ENCODE assay signal across 21 cellular contexts in genomic region chr7:125412890-125413665, GRCh38.
DNase-seq lines count a peak whose midpoint lies in the region; ATAC-seq, FAIRE-seq and TF ChIP-seq lines count a peak whose summit lies in the region.
"Had no signal": no experiment of that assay in that cellular context is flagged by ENCODE, and none has a peak within 500 bp of the region (broad histone marks: within the 10 kb centered on the region; RNA-seq: fewer than 3 reads in every experiment).

No MANE protein-coding gene starts in this region.

- dilution Hi-C loops in endothelial cell of umbilical vein (cut with MboI; ENCODE audit: extremely low pct_ligation_motif_present, low sequenced_read_pairs), result no loop called here

- no peaks in the 10 kb centered on the region for H3K9me3 ChIP-seq in endothelial cell of umbilical vein (replicated peaks; ENCODE audit: control insufficient read depth, insufficient read depth, low read length)
- no peaks in the 10 kb centered on the region for H3K9me3 ChIP-seq in esophagus squamous epithelium
- H3K9me3 ChIP-seq: BLaER1, MG63, Peyer's patch had no signal

- TF ChIP-seq CTCF in endothelial cell of umbilical vein (IDR thresholded peaks at IDR 0.05; ENCODE audit: extremely low read depth in 1 of 2, insufficient read depth in 1 of 2, low read depth in 1 of 2, low read length in 2 of 2) (no peak), esophagus squamous epithelium (IDR thresholded peaks at IDR 0.05) (no peak)

- ATAC-seq in GM18519 (IDR thresholded peaks at IDR 0.05; ENCODE audit: low FRiP score, unreplicated experiment), result peak; percentile 78
- ATAC-seq in GM21576 (IDR thresholded peaks at IDR 0.05; ENCODE audit: unreplicated experiment), result peak; percentile 78
- ATAC-seq in HG03565 (IDR thresholded peaks at IDR 0.05; ENCODE audit: unreplicated experiment), result peak; percentile 86
- no peak for ATAC-seq in HG02623 (IDR thresholded peaks at IDR 0.05; ENCODE audit: unreplicated experiment)

- TF ChIP-seq POLR2A in endothelial cell of umbilical vein (IDR thresholded peaks at IDR 0.05; ENCODE audit: low read depth, low read length) (no peak), esophagus squamous epithelium (IDR thresholded peaks at IDR 0.05) (no peak)

- no peaks in the 10 kb centered on the region for H3K36me3 ChIP-seq in endothelial cell of umbilical vein (ENCODE audit: control insufficient read depth in 2 of 2, extremely low read depth in 1 of 2, insufficient read depth in 2 of 2, low read length in 2 of 2)
- no peaks in the 10 kb centered on the region for H3K36me3 ChIP-seq in esophagus squamous epithelium
- H3K36me3 ChIP-seq: BLaER1, MG63, Peyer's patch, SJSA1 had no signal

- CTCF ChIA-PET in endothelial cell of umbilical vein (lab: Charles Lee), result interaction anchor here (1.8 kb wide), 1 partner anchor 10 kb away, joined by 5 read pairs; no protein-coding TSS in a partner anchor

- no peaks in the 10 kb centered on the region for H3K79me2 ChIP-seq in endothelial cell of umbilical vein (ENCODE audit: control insufficient read depth, insufficient read depth, low read length)

- no peaks in the 10 kb centered on the region for H3K27me3 ChIP-seq in endothelial cell of umbilical vein (ENCODE audit: control insufficient read depth in 2 of 2, insufficient read depth in 2 of 2, low read length in 2 of 2)
- H3K27me3 ChIP-seq in esophagus squamous epithelium, result no peaks in the 10 kb centered on the region
- H3K27me3 ChIP-seq: BLaER1, MG63, Peyer's patch, SJSA1 had no signal

- 63 to 77% methylated on average over 2 of the region's 2 CpGs for WGBS in esophagus squamous epithelium, 2 donors

- no peak overlapping the region for H3K4me3 ChIP-seq in endothelial cell of umbilical vein (replicated peaks in 1 of 3; ENCODE audit: insufficient read depth in 1 of 3, low read depth in 1 of 3, low read length in 3 of 3)
- no peak overlapping the region for H3K4me3 ChIP-seq in esophagus squamous epithelium
- H3K4me3 ChIP-seq: BLaER1, MG63, Peyer's patch, SJSA1 had no signal

- BruUV-seq in endothelial cell of umbilical vein (replicated peaks; lab: Mats Ljungman, UMichigan), result no TSS peak

- H3K4me1 ChIP-seq in endothelial cell of umbilical vein (ENCODE audit: control insufficient read depth, extremely low read depth, insufficient read depth, low read length), result no peaks in the 10 kb centered on the region
- no peaks in the 10 kb centered on the region for H3K4me1 ChIP-seq in esophagus squamous epithelium
- H3K4me1 ChIP-seq: Peyer's patch, SJSA1 had no signal

- H3K27ac ChIP-seq in endothelial cell of umbilical vein (ENCODE audit: insufficient read depth, low read depth, low read length), result no peak overlapping the region
- H3K27ac ChIP-seq in esophagus squamous epithelium, result no peak overlapping the region
- H3K27ac ChIP-seq: BLaER1, Peyer's patch, SJSA1 had no signal

- no peak overlapping the region for H3K4me2 ChIP-seq in endothelial cell of umbilical vein (ENCODE audit: insufficient read depth, low read length)
- H3K4me2 ChIP-seq: BLaER1 had no signal

- intact Hi-C loops in endothelial cell of umbilical vein (cut with micrococcal nuclease) (no loop called here), esophagus squamous epithelium (cut with DNase I) (no loop called here)

- POLR2A ChIA-PET in endothelial cell of umbilical vein (lab: Charles Lee), result no interaction called here

- no peaks in the 10 kb centered on the region for H4K20me1 ChIP-seq in endothelial cell of umbilical vein (replicated peaks; ENCODE audit: control insufficient read depth, extremely low read depth, insufficient read depth, low read length)
- H4K20me1 ChIP-seq: BLaER1 had no signal

- no peak for FAIRE-seq in endothelial cell of umbilical vein (lab: Jason Lieb, UNC)
- FAIRE-seq: GM12892, GM18507 had no signal

- DNase-seq in endothelial cell of umbilical vein (ENCODE audit: low read depth, low spot score) (no peak), esophagus squamous epithelium (lab: John Stamatoyannopoulos, UW) (no peak)
- no peak for DNase-seq in stimulated activated CD4-positive, alpha-beta T cell treated with anti-CD3 and anti-CD28 coated beads, Interleukin-4, amount 100 ng/mL, for 4 hours
- DNase-seq: Calu3; CD4-positive, alpha-beta memory T cell; HCEC 1CT; Kasumi-1; MG63; NCI-H1092 treated with DMSO at 0.1 percent for 48 hours; NCI-H2081; NCI-H446 treated with DMSO at 0.1 percent for 48 hours; NCI-H69; Peyer's patch had no signal

- H3K9me1 ChIP-seq in endothelial cell of umbilical vein (replicated peaks; ENCODE audit: control insufficient read depth, extremely low read depth, insufficient read depth, low read length), result no peaks in the 10 kb centered on the region

- H3K9ac ChIP-seq in endothelial cell of umbilical vein (replicated peaks; ENCODE audit: extremely low read depth, insufficient read depth, low read length), result no peak overlapping the region
- H3K9ac ChIP-seq: BLaER1 had no signal

- H2AFZ ChIP-seq in endothelial cell of umbilical vein (ENCODE audit: low read depth, low read length), result peak overlapping the region; percentile 33

TF ChIP-seq in endothelial cell of umbilical vein, 7 proteins besides CTCF, POLR2A, EP300 and RAD21:
- no peak for TF ChIP-seq MYC (IDR thresholded peaks at IDR 0.05; ENCODE audit: low read depth, low read length)
- TF ChIP-seq POLR2AphosphoS5 (IDR thresholded peaks at IDR 0.05; ENCODE audit: insufficient read depth, low read depth, low read length), result no peak
- no peak for TF ChIP-seq MAX (IDR thresholded peaks at IDR 0.05; ENCODE audit: insufficient read depth, insufficient read length)
- no peak for TF ChIP-seq EZH2 (IDR thresholded peaks at IDR 0.05; ENCODE audit: borderline replicate concordance, low read depth, low read length, severe bottlenecking)
- TF ChIP-seq GATA2 (IDR thresholded peaks at IDR 0.05; ENCODE audit: insufficient read depth, insufficient read length, low read depth, low read length), result no peak
- TF ChIP-seq FOS (IDR thresholded peaks at IDR 0.05; ENCODE audit: borderline replicate concordance, insufficient read depth, low read length), result no peak
- no peak for TF ChIP-seq JUN (IDR thresholded peaks at IDR 0.05; ENCODE audit: borderline replicate concordance, insufficient read depth, insufficient read length, low read depth)
